In genomic region chr14:58362798-58363412, GRCh38 we compare ENCODE assay signal across 9 cellular contexts. TPM values are rescaled to one million over a fixed set of nuclear protein-coding genes. Genes with fewer than 3 reads are reported as not detected.
DNase-seq lines count a peak whose midpoint lies in the region; ATAC-seq, FAIRE-seq and TF ChIP-seq lines count a peak whose summit lies in the region.
"Had no signal": no experiment of that assay in that cellular context is flagged by ENCODE, and none has a peak within 500 bp of the region (broad histone marks: within the 10 kb centered on the region; RNA-seq: fewer than 3 reads in every experiment).

No MANE protein-coding gene starts in this region.

- H3K27me3 ChIP-seq in keratinocyte (ENCODE audit: control insufficient read depth, extremely low read depth, insufficient read depth, low read length), result no peaks in the 10 kb centered on the region

- intact Hi-C loops in posterior cingulate gyrus (cut with DNase I), result no loop called here

- DNase-seq in NCI-H82 (lab: John Stamatoyannopoulos, UW), result peak; percentile 48
- DNase-seq in NCI-H82 treated with DMSO at 0.1 percent for 48 hours (lab: John Stamatoyannopoulos, UW; ENCODE audit: unreplicated experiment), result no peak
- DNase-seq in MV-4-11 (lab: John Stamatoyannopoulos, UW), result peak; percentile 29
- peak; percentile 2 for DNase-seq in keratinocyte (ENCODE audit: low read depth, low spot score)
- DNase-seq in posterior cingulate gyrus, result no peak
- DNase-seq: activated B cell treated with CpG ODN at 0.5 μM for 24 hours had no signal

- H3K9me3 ChIP-seq in keratinocyte (ENCODE audit: control insufficient read depth, low read depth, low read length), result no peaks in the 10 kb centered on the region

- H3K9me1 ChIP-seq in keratinocyte (ENCODE audit: control insufficient read depth, extremely low read depth, insufficient read depth, low read length), result no peaks in the 10 kb centered on the region

- no peak for ATAC-seq in GM19324 (IDR thresholded peaks at IDR 0.05; ENCODE audit: low FRiP score, unreplicated experiment)
- no peak for ATAC-seq in HG02623 (IDR thresholded peaks at IDR 0.05; ENCODE audit: unreplicated experiment)

- H3K79me2 ChIP-seq in keratinocyte (ENCODE audit: control insufficient read depth, insufficient read depth, low read length), result no peaks in the 10 kb centered on the region

- FAIRE-seq in TTC549 (lab: Jason Lieb, UNC) (peak; percentile 67), keratinocyte (lab: Jason Lieb, UNC) (peak; percentile 82)

- dilution Hi-C loops in keratinocyte (cut with MboI; ENCODE audit: extremely low pct_ligation_motif_present, low sequenced_read_pairs), result no loop called here

- H3K4me2 ChIP-seq in keratinocyte (ENCODE audit: control insufficient read depth, extremely low read depth, insufficient read depth, low read depth, low read length), result no peak overlapping the region

- H4K20me1 ChIP-seq in keratinocyte (ENCODE audit: control insufficient read depth, extremely low read depth, insufficient read depth, low read length), result no peaks in the 10 kb centered on the region

- H3K4me1 ChIP-seq in keratinocyte (ENCODE audit: control insufficient read depth, extremely low read depth, insufficient read depth, low read length), result no peaks in the 10 kb centered on the region

- TF ChIP-seq CTCF in keratinocyte (optimal IDR thresholded peaks at IDR 0.05 in 1 of 3, IDR thresholded peaks at IDR 0.05 in 1 of 3, conservative IDR thresholded peaks at IDR 0.05 in 1 of 3; ENCODE audit: extremely low read depth in 1 of 3, insufficient read depth in 2 of 3, low read length in 3 of 3), result peak in 1 of 3 experiments; percentile 34

- no peak overlapping the region for H3K4me3 ChIP-seq in keratinocyte (ENCODE audit: control insufficient read depth in 2 of 3, extremely low read depth in 1 of 3, insufficient read depth in 2 of 3, low read depth in 1 of 3, low read length in 3 of 3)

- H3K27ac ChIP-seq in keratinocyte (ENCODE audit: control insufficient read depth, insufficient read depth, low read length), result no peak overlapping the region

- H3K9ac ChIP-seq in keratinocyte (ENCODE audit: control insufficient read depth, extremely low read depth, insufficient read depth, low read length), result no peak overlapping the region

- no peak overlapping the region for H2AFZ ChIP-seq in keratinocyte (ENCODE audit: control insufficient read depth, low read length)

- peaks cover 13% of the 10 kb centered on the region in 2 experiments for H3K36me3 ChIP-seq in keratinocyte (ENCODE audit: control insufficient read depth in 2 of 2, extremely low read depth in 1 of 2, insufficient read depth in 2 of 2, low read length in 2 of 2)

RNA-seq across cellular contexts. Expression of gene TOMM20L, which starts 32.8 kb away (rescaled TPM):
- polyA plus RNA-seq in keratinocyte, result not detected in 3 replicates
- not detected for polyA plus RNA-seq in keratinocyte (2011; ENCODE audit: low read depth)
- not detected in 2 replicates for polyA plus RNA-seq in keratinocyte (2011; cell fraction: cytosol; rRNA removed)
- not detected in 2 replicates for polyA plus RNA-seq in keratinocyte (2011; cell fraction: nucleus; rRNA removed)
- not detected in 2 replicates for polyA plus RNA-seq in keratinocyte (2012; ENCODE audit: low replicate concordance)
- polyA minus RNA-seq in keratinocyte, result not detected in 3 replicates
- polyA minus RNA-seq in keratinocyte (2011; cell fraction: cytosol; rRNA and poly(A)+ RNA removed), result not detected
- not detected in 2 replicates for polyA minus RNA-seq in keratinocyte (2011; cell fraction: nucleus; rRNA and poly(A)+ RNA removed)

Comparison
In these comparisons a context has a peak if more than half of its experiments do, and no peak if none do; other contexts are left out.
1. DNase-seq: peak in NCI-H82 (single experiment), MV-4-11 (single experiment) and keratinocyte (single experiment); none in NCI-H82 treated with DMSO at 0.1 percent for 48 hours (single experiment) and posterior cingulate gyrus (0 of 10).